In the genomic region with DNA sequence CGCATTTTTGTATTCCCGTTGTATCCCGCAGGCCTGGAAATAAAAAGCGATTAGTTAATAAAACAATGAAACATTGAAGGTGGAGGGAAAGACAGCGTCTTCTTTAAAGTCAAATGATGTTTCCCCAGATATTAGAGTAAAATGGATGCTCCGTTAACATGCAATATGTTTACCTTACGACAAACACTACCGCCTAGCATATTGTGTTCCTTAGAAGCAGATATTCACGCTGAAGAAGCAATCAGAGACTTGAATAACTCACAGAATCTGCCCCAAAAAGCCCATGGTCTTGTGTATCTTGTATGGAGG, we compare ENCODE assay signal across 8 cellular contexts. TPM values are rescaled to one million over a fixed set of nuclear protein-coding genes. Genes with fewer than 3 reads are reported as not detected.
DNase-seq lines count a peak whose midpoint lies in the region; ATAC-seq, FAIRE-seq and TF ChIP-seq lines count a peak whose summit lies in the region.

No MANE protein-coding gene starts in this region.

- peak overlapping the region; percentile 63 for H3K9ac ChIP-seq in DND-41 (ENCODE audit: low read depth, low read length)

- H3K27ac ChIP-seq in DND-41 (ENCODE audit: low read length) (peak overlapping the region; percentile 79), Panc1 (ENCODE audit: low read length) (peak overlapping the region; percentile 93), pancreas (peak overlapping the region; percentile 75 to 85 (median 79))

- BruUV-seq in Panc1 (replicated peaks; lab: Mats Ljungman, UMichigan) = no TSS peak

- no peaks in the 10 kb centered on the region for H4K20me1 ChIP-seq in DND-41 (ENCODE audit: insufficient read depth, low read length)

- ATAC-seq in DND-41 (ENCODE audit: insufficient read depth, low read depth) (no peak), Panc1 (no peak), pancreas (peak; percentile 1 to 6 (median 2)), GM21737 (IDR thresholded peaks at IDR 0.05; ENCODE audit: unreplicated experiment) (no peak), HG02852 (IDR thresholded peaks at IDR 0.05; ENCODE audit: unreplicated experiment) (no peak), GM21619 (IDR thresholded peaks at IDR 0.05; ENCODE audit: unreplicated experiment) (no peak)

- H2AFZ ChIP-seq in DND-41 (ENCODE audit: low read depth, low read length) = peak overlapping the region; percentile 81

- WGBS in pancreas, 2 donors = 16 to 24% methylated on average over 9 of the region's 9 CpGs

- in situ Hi-C loops in Panc1 (cut with HindIII; ENCODE audit: low pct_unique_long_range_greater_than_20kb, low sequenced_read_pairs) = no loop called here

- FAIRE-seq in pancreas (lab: Jason Lieb, UNC) = no peak

- TF ChIP-seq CTCF in DND-41 (IDR thresholded peaks at IDR 0.05; ENCODE audit: borderline replicate concordance, extremely low read depth, low read length, poor library complexity, severe bottlenecking) (no peak), Panc1 (IDR thresholded peaks at IDR 0.05) (no peak), epithelial cell of esophagus (IDR thresholded peaks at IDR 0.05; ENCODE audit: insufficient read depth, low read depth, low read length, missing control alignments) (no peak), pancreas (IDR thresholded peaks at IDR 0.05) (no peak)

- intact Hi-C loops in Panc1 (cut with micrococcal nuclease; ENCODE audit: unreplicated experiment) = no loop called here
- intact Hi-C loops in pancreas (cut with DNase I) = no loop called here

- H3K27me3 ChIP-seq in DND-41 (ENCODE audit: insufficient read depth, low read length, poor library complexity) (no peaks in the 10 kb centered on the region), Panc1 (ENCODE audit: control insufficient read depth, insufficient read depth, low read length) (no peaks in the 10 kb centered on the region), pancreas (no peaks in the 10 kb centered on the region)

- H3K4me1 ChIP-seq in DND-41 (ENCODE audit: insufficient read depth, low read length) (peaks cover 30% of the 10 kb centered on the region), Panc1 (ENCODE audit: control insufficient read depth, insufficient read depth, low read length) (peaks cover 10% of the 10 kb centered on the region), pancreas (peaks cover 0 to 11% (median 4%) of the 10 kb centered on the region in 3 donors)

- POLR2A ChIA-PET in Panc1 (lab: Charles Lee) = interaction anchor here (2.0 kb wide), 1 partner anchor 23 kb away, joined by 5 read pairs; the partner anchor contains the start of gene UFC1

- H3K36me3 ChIP-seq in DND-41 (ENCODE audit: insufficient read depth, low read length) (peaks cover 25% of the 10 kb centered on the region), Panc1 (ENCODE audit: control insufficient read depth, insufficient read depth, low read length) (peaks cover 16% of the 10 kb centered on the region), pancreas (peaks cover 0 to 20% (median 5%) of the 10 kb centered on the region in 3 donors)

- H3K4me3 ChIP-seq in DND-41 (ENCODE audit: low read depth in 1 of 2, low read length in 2 of 2) = peak overlapping the region in 1 of 2 experiments; percentile 73; a peak in 2 of 4 replicates
- H3K4me3 ChIP-seq in Panc1 (ENCODE audit: low read depth in 2 of 2, low read length in 2 of 2) = peak overlapping the region; percentile 82 to 90
- H3K4me3 ChIP-seq in epithelial cell of esophagus (ENCODE audit: low read length) = peak overlapping the region; percentile 95
- H3K4me3 ChIP-seq in pancreas = peak overlapping the region; percentile 54 to 74 (median 66)

- H3K4me2 ChIP-seq in DND-41 (ENCODE audit: insufficient read depth, low read length) = peak overlapping the region; percentile 93

- DNase-seq in DND-41 (no peak), Panc1 (ENCODE audit: low read depth, low spot score) (no peak), epithelial cell of esophagus (ENCODE audit: low read depth) (no peak), pancreas (no peak), SKM-1 (lab: John Stamatoyannopoulos, UW; ENCODE audit: unreplicated experiment) (no peak)

- H3K79me2 ChIP-seq in DND-41 (ENCODE audit: insufficient read depth, low read length) = peaks cover 18% of the 10 kb centered on the region

- CTCF ChIA-PET in Panc1 (lab: Charles Lee) = interaction anchor here (1.5 kb wide), 1 partner anchor 12 kb away, joined by 3 read pairs; the partner anchor contains the start of gene PPOX

- H3K9me3 ChIP-seq in DND-41 (ENCODE audit: insufficient read depth, low read length, severe bottlenecking) = no peaks in the 10 kb centered on the region
- no peaks in the 10 kb centered on the region for H3K9me3 ChIP-seq in Panc1 (ENCODE audit: control insufficient read depth, insufficient read depth, low read depth, low read length)
- H3K9me3 ChIP-seq in pancreas = no peaks in the 10 kb centered on the region

RNA-seq across cellular contexts. Expression of gene B4GALT3, which starts 0.6 kb away (rescaled TPM):
- total RNA-seq in Panc1 (2021; ENCODE audit: unreplicated experiment) (28.6 TPM), pancreas (10 to 100 TPM; 14.8 to 22.0 (median 19.0) TPM)
- polyA plus RNA-seq in Panc1 (2012; ENCODE audit: insufficient read length) = 23.1 TPM
- polyA plus RNA-seq in pancreas = 10 to 100 TPM; 29.7 to 35.6 TPM

RNA-seq across cellular contexts. Expression of gene PPOX, which starts 11.7 kb away (rescaled TPM):
- total RNA-seq in Panc1 (2021; ENCODE audit: unreplicated experiment) (20.6 TPM), pancreas (10 to 100 TPM in 3 of 6 donors, 1 to 10 TPM in 3; 7.4 to 14.3 (median 10.2) TPM)
- polyA plus RNA-seq in Panc1 (2012; ENCODE audit: insufficient read length) = 26.2 TPM
- 10 to 100 TPM; 42.0 to 56.4 TPM for polyA plus RNA-seq in pancreas

RNA-seq across cellular contexts. Expression of gene USP21, which starts 18.6 kb away (rescaled TPM):
- total RNA-seq in Panc1 (2021; ENCODE audit: unreplicated experiment) = 41.9 TPM
- polyA plus RNA-seq in Panc1 (2012; ENCODE audit: insufficient read length) = 35.0 TPM
- total RNA-seq in pancreas = 10 to 100 TPM in 3 of 6 donors, 1 to 10 TPM in 3; 7.9 to 18.4 (median 9.5) TPM
- 10 to 100 TPM; 21.1 to 25.3 TPM for polyA plus RNA-seq in pancreas

RNA-seq across cellular contexts. Expression of gene ADAMTS4, which starts 21.0 kb away (rescaled TPM):
- total RNA-seq in Panc1 (2021; ENCODE audit: unreplicated experiment) = 0.26 TPM
- 0.11 TPM for polyA plus RNA-seq in Panc1 (2012; ENCODE audit: insufficient read length)
- 1 to 10 TPM; 2.7 to 6.6 (median 4.8) TPM for total RNA-seq in pancreas
- 1 to 10 TPM; 3.7 to 3.9 TPM for polyA plus RNA-seq in pancreas

RNA-seq across cellular contexts. Expression of gene UFC1, which starts 24.1 kb away (rescaled TPM):
- total RNA-seq in Panc1 (2021; ENCODE audit: unreplicated experiment) = 127 TPM
- polyA plus RNA-seq in Panc1 (2012; ENCODE audit: insufficient read length) = 179 TPM
- total RNA-seq in pancreas = 10 to 100 TPM; 59.5 to 80.7 (median 70.4) TPM
- polyA plus RNA-seq in pancreas = 100 to 1,000 TPM in 1 of 2 donors, 10 to 100 TPM in 1; 78.4 to 107 TPM

Comparison
In these comparisons a context has a peak if more than half of its experiments do, and no peak if none do; other contexts are left out.
1. ATAC-seq: peak in pancreas (4 of 4); none in DND-41 (single experiment), Panc1 (single experiment), GM21737 (single experiment), HG02852 (single experiment) and GM21619 (single experiment).
2. Peak in every context shown above with its lines, with median percentiles within 50 percentile points of each other: H3K27ac ChIP-seq.